ENCODE assay signal across 10 cellular contexts in the genomic region with DNA sequence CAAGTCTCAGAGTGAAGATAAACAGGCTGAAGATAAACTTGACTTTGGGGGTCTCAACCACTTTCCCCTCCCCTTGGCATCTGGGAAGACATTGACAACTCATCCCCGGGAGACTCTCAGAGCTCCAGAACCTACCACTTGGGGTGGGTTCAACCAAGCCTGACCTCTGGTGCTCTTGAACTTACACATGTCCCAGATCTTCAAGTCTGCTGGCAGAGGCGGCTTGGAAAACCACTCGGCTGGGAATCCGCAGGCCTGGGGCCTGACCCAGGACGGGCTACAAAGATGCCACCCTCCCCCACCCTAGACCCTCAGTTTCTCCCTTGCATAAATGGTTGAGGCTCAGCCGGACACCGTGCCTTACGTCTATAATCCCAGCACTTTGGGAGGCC. TPM values are rescaled to one million over a fixed set of nuclear protein-coding genes. Genes with fewer than 3 reads are reported as not detected.
DNase-seq lines count a peak whose midpoint lies in the region; ATAC-seq, FAIRE-seq and TF ChIP-seq lines count a peak whose summit lies in the region.
"Had no signal": no experiment of that assay in that cellular context is flagged by ENCODE, and none has a peak within 500 bp of the region (broad histone marks: within the 10 kb centered on the region; RNA-seq: fewer than 3 reads in every experiment).

No MANE protein-coding gene starts in this region.

- no peaks in the 10 kb centered on the region for H3K36me3 Mint-ChIP-seq in activated CD8-positive, alpha-beta memory T cell treated with anti-CD3 and anti-CD28 coated beads, Interleukin-2, amount 10 ng/mL, durations not matched to agents 7 days and 5 days

- no peak overlapping the region for H3K27ac ChIP-seq in sigmoid colon
- H3K27ac ChIP-seq in caudate nucleus (ENCODE audit: low read depth, low read length) = no peak overlapping the region
- H3K27ac ChIP-seq in dorsolateral prefrontal cortex = no peak overlapping the region

- H3K4me3 ChIP-seq in HAP-1 (peak overlapping the region; percentile 71), bronchial epithelial cell (ENCODE audit: low read depth, low read length) (peak overlapping the region; percentile 82), iPS-18c (ENCODE audit: insufficient read depth, low read depth, low read length) (peak overlapping the region; percentile 63), sigmoid colon (peak overlapping the region in 3 of 4 donors; percentile 11 to 31 (median 26)), dorsolateral prefrontal cortex (no peak overlapping the region)

- H3K4me1 ChIP-seq in HAP-1 (peaks cover 8% of the 10 kb centered on the region; the same call in 1 of the 2 replicates), sigmoid colon (peaks cover 0 to 8% (median 6%) of the 10 kb centered on the region in 4 donors)

- no peak for TF ChIP-seq EP300 in sigmoid colon (IDR thresholded peaks at IDR 0.05)

- peaks cover 28% of the 10 kb centered on the region for H3K27me3 Mint-ChIP-seq in activated CD8-positive, alpha-beta memory T cell treated with anti-CD3 and anti-CD28 coated beads, Interleukin-2, amount 10 ng/mL, durations not matched to agents 7 days and 5 days

- TF ChIP-seq CTCF in bronchial epithelial cell (IDR thresholded peaks at IDR 0.05; ENCODE audit: insufficient read depth, low read length, severe bottlenecking) (no peak), sigmoid colon (IDR thresholded peaks at IDR 0.05) (no peak), dorsolateral prefrontal cortex (IDR thresholded peaks at IDR 0.05 in 54 of 56, conservative IDR thresholded peaks at IDR 0.05 in 2 of 56; ENCODE audit: low read depth in 1 of 56, partially characterized antibody in 56 of 56) (no peak)

- no peaks in the 10 kb centered on the region for H3K4me1 Mint-ChIP-seq in activated CD8-positive, alpha-beta memory T cell treated with anti-CD3 and anti-CD28 coated beads, Interleukin-2, amount 10 ng/mL, durations not matched to agents 7 days and 5 days

- no peak for TF ChIP-seq POLR2A in sigmoid colon (IDR thresholded peaks at IDR 0.05)

- H3K27ac Mint-ChIP-seq in activated CD8-positive, alpha-beta memory T cell treated with anti-CD3 and anti-CD28 coated beads, Interleukin-2, amount 10 ng/mL, durations not matched to agents 7 days and 5 days = no peak overlapping the region

- no peak for ATAC-seq in activated CD8-positive, alpha-beta memory T cell treated with anti-CD3 and anti-CD28 coated beads, Interleukin-2, amount 10 ng/mL, durations not matched to agents 7 days and 5 days

- WGBS in sigmoid colon, 2 donors = 73 to 80% methylated on average over 8 of the region's 8 CpGs

- intact Hi-C loops in sigmoid colon (cut with DNase I) = no loop called here
- intact Hi-C loops in dorsolateral prefrontal cortex (cut with DNase I) = no loop called here

- H3K36me3 ChIP-seq in HAP-1 (replicated peaks) = no peaks in the 10 kb centered on the region
- H3K36me3 ChIP-seq in bronchial epithelial cell (ENCODE audit: control insufficient read depth, insufficient read depth, low read length) = no peaks in the 10 kb centered on the region
- H3K36me3 ChIP-seq in sigmoid colon = no peaks in the 10 kb centered on the region

- H3K27me3 ChIP-seq in HAP-1 (ENCODE audit: low read depth) = no peaks in the 10 kb centered on the region
- no peaks in the 10 kb centered on the region for H3K27me3 ChIP-seq in bronchial epithelial cell (ENCODE audit: control insufficient read depth, insufficient read depth, low read length)
- peaks cover 13 to 47% (median 23%) of the 10 kb centered on the region in 3 donors for H3K27me3 ChIP-seq in sigmoid colon
- peaks cover 0 to 31% (median 14%) of the 10 kb centered on the region in 45 donors for H3K27me3 ChIP-seq in dorsolateral prefrontal cortex

- CTCF ChIA-PET in activated CD8-positive, alpha-beta memory T cell treated with anti-CD3 and anti-CD28 coated beads, Interleukin-2, amount 10 ng/mL, durations not matched to agents 7 days and 5 days (lab: Charles Lee) = no interaction called here

- H3K9me3 Mint-ChIP-seq in activated CD8-positive, alpha-beta memory T cell treated with anti-CD3 and anti-CD28 coated beads, Interleukin-2, amount 10 ng/mL, durations not matched to agents 7 days and 5 days (ENCODE audit: low read depth) = no peaks in the 10 kb centered on the region

- H3K9me3 ChIP-seq in HAP-1 = no peaks in the 10 kb centered on the region
- H3K9me3 ChIP-seq in iPS-18c (ENCODE audit: control insufficient read depth, insufficient read depth, low read length) = no peaks in the 10 kb centered on the region
- no peaks in the 10 kb centered on the region for H3K9me3 ChIP-seq in sigmoid colon

- FAIRE-seq in bronchial epithelial cell (lab: Jason Lieb, UNC) = no peak

- in situ Hi-C loops in HAP-1 (cut with MboI; ENCODE audit: low sequenced_read_pairs) = no loop called here

- no peak for DNase-seq in HAP-1 (ENCODE audit: low spot score in 2 of 2)
- DNase-seq in bronchial epithelial cell (ENCODE audit: low read depth) = no peak
- no peak for DNase-seq in sigmoid colon
- DNase-seq in activated CD8-positive, alpha-beta memory T cell treated with anti-CD3 and anti-CD28 coated beads, Interleukin-2, amount 10 ng/mL, durations not matched to agents 7 days and 5 days = no peak
- DNase-seq in caudate nucleus (lab: John Stamatoyannopoulos, UW) = no peak
- no peak for DNase-seq in dorsolateral prefrontal cortex
- no peak for DNase-seq in SIG-M5 treated with dmso at 0.1 percent for 504 hours (lab: John Stamatoyannopoulos, UW; ENCODE audit: unreplicated experiment)
- DNase-seq: NCI-H2081 had no signal

- H3K4me3 Mint-ChIP-seq in activated CD8-positive, alpha-beta memory T cell treated with anti-CD3 and anti-CD28 coated beads, Interleukin-2, amount 10 ng/mL, durations not matched to agents 7 days and 5 days = no peak overlapping the region

RNA-seq across cellular contexts. Expression of gene LRRC8E, which starts 0.5 kb away (rescaled TPM):
- total RNA-seq in bronchial epithelial cell (7.6 and 13.2 TPM in 2 replicates), sigmoid colon (not detected), dorsolateral prefrontal cortex (under 1 TPM in 4 of 120 experiments, not detected in 116; 0.15 to 0.20 (median 0.18) TPM)
- polyA plus RNA-seq in sigmoid colon = 1 to 10 TPM in 2 of 3 donors, under 1 TPM in 1; 0.23 to 1.2 (median 1.2) TPM
- total RNA-seq in activated CD8-positive, alpha-beta memory T cell treated with anti-CD3 and anti-CD28 coated beads, Interleukin-2, amount 10 ng/mL, durations not matched to agents 7 days and 5 days = not detected

RNA-seq across cellular contexts. Expression of gene PRR36, which starts 14.6 kb away (rescaled TPM):
- total RNA-seq in bronchial epithelial cell = 0.13 TPM in 1 of 2 replicates, not detected in the other
- not detected for total RNA-seq in sigmoid colon
- polyA plus RNA-seq in sigmoid colon = under 1 TPM in 2 of 3 donors, not detected in 1; under 0.01 to 0.23 TPM
- total RNA-seq in activated CD8-positive, alpha-beta memory T cell treated with anti-CD3 and anti-CD28 coated beads, Interleukin-2, amount 10 ng/mL, durations not matched to agents 7 days and 5 days = under 1 TPM in 1 of 2 experiments, not detected in 1; 0.06 TPM
- 10 to 100 TPM; 15.0 to 72.0 (median 46.3) TPM for total RNA-seq in dorsolateral prefrontal cortex
- total RNA-seq: SK-MEL-5 had no signal

RNA-seq across cellular contexts. Expression of gene MAP2K7, which starts 14.9 kb away (rescaled TPM):
- 10.0 and 11.9 TPM in 2 replicates for total RNA-seq in bronchial epithelial cell
- 10 to 100 TPM; 12.5 to 20.2 (median 17.4) TPM for total RNA-seq in sigmoid colon
- polyA plus RNA-seq in sigmoid colon = 10 to 100 TPM; 15.6 to 27.8 (median 15.7) TPM
- 10 to 100 TPM; 38.0 to 41.6 TPM for total RNA-seq in activated CD8-positive, alpha-beta memory T cell treated with anti-CD3 and anti-CD28 coated beads, Interleukin-2, amount 10 ng/mL, durations not matched to agents 7 days and 5 days
- 10 to 100 TPM; 28.0 to 51.9 (median 39.4) TPM for total RNA-seq in dorsolateral prefrontal cortex

RNA-seq across cellular contexts. Expression of gene TGFBR3L, which starts 25.8 kb away (rescaled TPM):
- 1.8 and 1.9 TPM in 2 replicates for total RNA-seq in bronchial epithelial cell
- total RNA-seq in sigmoid colon = 1 to 10 TPM in 1 of 4 donors, not detected in 3; 1.8 TPM
- polyA plus RNA-seq in sigmoid colon = not detected
- total RNA-seq in activated CD8-positive, alpha-beta memory T cell treated with anti-CD3 and anti-CD28 coated beads, Interleukin-2, amount 10 ng/mL, durations not matched to agents 7 days and 5 days = 1 to 10 TPM; 7.7 to 9.1 TPM
- total RNA-seq in dorsolateral prefrontal cortex = 10 to 100 TPM in 119 of 120 experiments, 1 to 10 TPM in 1; 9.8 to 66.3 (median 34.6) TPM
- total RNA-seq: SK-MEL-5 had no signal

RNA-seq across cellular contexts. Expression of gene SNAPC2, which starts 31.3 kb away (rescaled TPM):
- total RNA-seq in bronchial epithelial cell (13.4 and 15.9 TPM in 2 replicates), sigmoid colon (10 to 100 TPM; 20.3 to 31.2 (median 27.8) TPM), dorsolateral prefrontal cortex (10 to 100 TPM; 11.3 to 27.9 (median 16.9) TPM)
- 10 to 100 TPM; 11.6 to 19.5 (median 16.8) TPM for polyA plus RNA-seq in sigmoid colon
- 10 to 100 TPM; 18.0 to 24.0 TPM for total RNA-seq in activated CD8-positive, alpha-beta memory T cell treated with anti-CD3 and anti-CD28 coated beads, Interleukin-2, amount 10 ng/mL, durations not matched to agents 7 days and 5 days

Comparison
In these comparisons a context has a peak if more than half of its experiments do, and no peak if none do; other contexts are left out.
1. H3K4me3 ChIP-seq: peak in HAP-1 (single experiment), bronchial epithelial cell (single experiment), iPS-18c (single experiment) and sigmoid colon (3 of 4); none in dorsolateral prefrontal cortex (0 of 59).
2. RNA of gene PRR36, which starts 14.6 kb away (total RNA-seq): 15.0 to 72.0 TPM in dorsolateral prefrontal cortex; 0.06 TPM in activated CD8-positive, alpha-beta memory T cell treated with anti-CD3 and anti-CD28 coated beads, Interleukin-2, amount 10 ng/mL, durations not matched to agents 7 days and 5 days, 0.13 TPM in bronchial epithelial cell and not detected in sigmoid colon; every median in the first group is over 10 times any median in the second.